1 cellular context compared by ENCODE assay signal in the genomic region with DNA sequence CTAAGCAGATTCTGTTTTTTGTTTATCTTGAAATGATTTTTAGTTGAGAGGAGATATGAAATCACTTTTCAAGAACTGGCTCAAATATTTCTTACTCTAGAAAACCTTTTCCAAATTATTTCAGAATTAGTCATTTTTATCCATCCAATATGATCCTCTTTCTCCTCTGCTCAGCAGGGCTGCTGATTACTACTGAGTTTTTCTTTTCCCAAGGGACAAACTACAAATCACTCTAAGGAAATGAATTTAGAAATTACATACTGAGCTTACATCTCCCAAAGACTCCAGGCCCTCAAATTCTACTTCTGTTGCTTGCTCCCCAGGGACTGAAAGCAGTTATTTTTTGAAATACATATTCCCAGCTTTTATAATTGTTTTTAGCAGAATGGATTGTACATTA.
TF ChIP-seq lines count a peak whose summit lies in the region.

No MANE protein-coding gene starts in this region.

TF ChIP-seq in WTC11, 78 proteins besides CTCF, POLR2A, EP300 and RAD21 (continued from another document):
- TF ChIP-seq NFYB (CRISPR knock-in tag; conservative IDR thresholded peaks at IDR 0.05; ENCODE audit: low read depth) (no peak), USF1 (CRISPR knock-in tag; IDR thresholded peaks at IDR 0.05) (no peak), NR2C2 (CRISPR knock-in tag; IDR thresholded peaks at IDR 0.05) (no peak), NFE2L1 (CRISPR knock-in tag; IDR thresholded peaks at IDR 0.05) (no peak), ZNF423 (CRISPR knock-in tag; IDR thresholded peaks at IDR 0.05) (no peak), ZNF671 (CRISPR knock-in tag; IDR thresholded peaks at IDR 0.05) (no peak), TEAD1 (CRISPR knock-in tag; IDR thresholded peaks at IDR 0.05) (no peak), FOXJ3 (CRISPR knock-in tag; IDR thresholded peaks at IDR 0.05; ENCODE audit: borderline replicate concordance) (no peak), SMAD4 (CRISPR knock-in tag; IDR thresholded peaks at IDR 0.05) (no peak)
- TF ChIP-seq, protein P1, sequence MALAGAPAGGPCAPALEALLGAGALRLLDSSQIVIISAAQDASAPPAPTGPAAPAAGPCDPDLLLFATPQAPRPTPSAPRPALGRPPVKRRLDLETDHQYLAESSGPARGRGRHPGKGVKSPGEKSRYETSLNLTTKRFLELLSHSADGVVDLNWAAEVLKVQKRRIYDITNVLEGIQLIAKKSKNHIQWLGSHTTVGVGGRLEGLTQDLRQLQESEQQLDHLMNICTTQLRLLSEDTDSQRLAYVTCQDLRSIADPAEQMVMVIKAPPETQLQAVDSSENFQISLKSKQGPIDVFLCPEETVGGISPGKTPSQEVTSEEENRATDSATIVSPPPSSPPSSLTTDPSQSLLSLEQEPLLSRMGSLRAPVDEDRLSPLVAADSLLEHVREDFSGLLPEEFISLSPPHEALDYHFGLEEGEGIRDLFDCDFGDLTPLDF (CRISPR knock-in tag; IDR thresholded peaks at IDR 0.05): no peak
- TF ChIP-seq, protein P2, sequence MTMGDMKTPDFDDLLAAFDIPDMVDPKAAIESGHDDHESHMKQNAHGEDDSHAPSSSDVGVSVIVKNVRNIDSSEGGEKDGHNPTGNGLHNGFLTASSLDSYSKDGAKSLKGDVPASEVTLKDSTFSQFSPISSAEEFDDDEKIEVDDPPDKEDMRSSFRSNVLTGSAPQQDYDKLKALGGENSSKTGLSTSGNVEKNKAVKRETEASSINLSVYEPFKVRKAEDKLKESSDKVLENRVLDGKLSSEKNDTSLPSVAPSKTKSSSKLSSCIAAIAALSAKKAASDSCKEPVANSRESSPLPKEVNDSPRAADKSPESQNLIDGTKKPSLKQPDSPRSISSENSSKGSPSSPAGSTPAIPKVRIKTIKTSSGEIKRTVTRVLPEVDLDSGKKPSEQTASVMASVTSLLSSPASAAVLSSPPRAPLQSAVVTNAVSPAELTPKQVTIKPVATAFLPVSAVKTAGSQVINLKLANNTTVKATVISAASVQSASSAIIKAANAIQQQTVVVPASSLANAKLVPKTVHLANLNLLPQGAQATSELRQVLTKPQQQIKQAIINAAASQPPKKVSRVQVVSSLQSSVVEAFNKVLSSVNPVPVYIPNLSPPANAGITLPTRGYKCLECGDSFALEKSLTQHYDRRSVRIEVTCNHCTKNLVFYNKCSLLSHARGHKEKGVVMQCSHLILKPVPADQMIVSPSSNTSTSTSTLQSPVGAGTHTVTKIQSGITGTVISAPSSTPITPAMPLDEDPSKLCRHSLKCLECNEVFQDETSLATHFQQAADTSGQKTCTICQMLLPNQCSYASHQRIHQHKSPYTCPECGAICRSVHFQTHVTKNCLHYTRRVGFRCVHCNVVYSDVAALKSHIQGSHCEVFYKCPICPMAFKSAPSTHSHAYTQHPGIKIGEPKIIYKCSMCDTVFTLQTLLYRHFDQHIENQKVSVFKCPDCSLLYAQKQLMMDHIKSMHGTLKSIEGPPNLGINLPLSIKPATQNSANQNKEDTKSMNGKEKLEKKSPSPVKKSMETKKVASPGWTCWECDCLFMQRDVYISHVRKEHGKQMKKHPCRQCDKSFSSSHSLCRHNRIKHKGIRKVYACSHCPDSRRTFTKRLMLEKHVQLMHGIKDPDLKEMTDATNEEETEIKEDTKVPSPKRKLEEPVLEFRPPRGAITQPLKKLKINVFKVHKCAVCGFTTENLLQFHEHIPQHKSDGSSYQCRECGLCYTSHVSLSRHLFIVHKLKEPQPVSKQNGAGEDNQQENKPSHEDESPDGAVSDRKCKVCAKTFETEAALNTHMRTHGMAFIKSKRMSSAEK (CRISPR knock-in tag; IDR thresholded peaks at IDR 0.05; ENCODE audit: borderline replicate concordance): no peak
- TF ChIP-seq, protein P3, sequence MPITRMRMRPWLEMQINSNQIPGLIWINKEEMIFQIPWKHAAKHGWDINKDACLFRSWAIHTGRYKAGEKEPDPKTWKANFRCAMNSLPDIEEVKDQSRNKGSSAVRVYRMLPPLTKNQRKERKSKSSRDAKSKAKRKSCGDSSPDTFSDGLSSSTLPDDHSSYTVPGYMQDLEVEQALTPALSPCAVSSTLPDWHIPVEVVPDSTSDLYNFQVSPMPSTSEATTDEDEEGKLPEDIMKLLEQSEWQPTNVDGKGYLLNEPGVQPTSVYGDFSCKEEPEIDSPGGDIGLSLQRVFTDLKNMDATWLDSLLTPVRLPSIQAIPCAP (CRISPR knock-in tag; IDR thresholded peaks at IDR 0.05): no peak
